In genomic region chr10:71712572-71713134, GRCh38 we compare ENCODE assay signal across 11 cellular contexts. TPM values are rescaled to one million over a fixed set of nuclear protein-coding genes. Genes with fewer than 3 reads are reported as not detected.
A peak's percentile ranks its signal among the peaks of the same experiment; 100 is the strongest.
DNase-seq lines count a peak whose midpoint lies in the region; ATAC-seq and TF ChIP-seq lines count a peak whose summit lies in the region.
"Had no signal": no experiment of that assay in that cellular context is flagged by ENCODE, and none has a peak within 500 bp of the region (broad histone marks: within the 10 kb centered on the region; RNA-seq: fewer than 3 reads in every experiment).

No MANE protein-coding gene starts in this region.

- H2AFZ ChIP-seq in mesenchymal stem cell (ENCODE audit: low read depth, low read length), result no peak overlapping the region

- no peak overlapping the region for H3K14ac ChIP-seq in mesenchymal stem cell (ENCODE audit: low read length in 2 of 2)

- H3K27me3 ChIP-seq in adrenal gland (no peaks in the 10 kb centered on the region), mesenchymal stem cell (ENCODE audit: control insufficient read depth in 1 of 2, insufficient read depth in 1 of 2, low read length in 2 of 2) (peaks cover 10 to 60% of the 10 kb centered on the region in 2 experiments), suprapubic skin (no peaks in the 10 kb centered on the region)

- peak overlapping the region; percentile 55 for H3K4me3 Mint-ChIP-seq in activated CD4-positive, alpha-beta T cell treated with anti-CD3 and anti-CD28 coated beads, Interleukin-2, amount 10 ng/mL, durations not matched to agents 7 days and 5 days

- no peaks in the 10 kb centered on the region for H3K9me3 Mint-ChIP-seq in activated CD4-positive, alpha-beta T cell treated with anti-CD3 and anti-CD28 coated beads, Interleukin-2, amount 10 ng/mL, durations not matched to agents 7 days and 5 days

- TF ChIP-seq CTCF in adrenal gland (IDR thresholded peaks at IDR 0.05) (no peak), suprapubic skin (IDR thresholded peaks at IDR 0.05) (no peak)

- POLR2A ChIA-PET in activated CD4-positive, alpha-beta T cell treated with anti-CD3 and anti-CD28 coated beads, Interleukin-2, amount 10 ng/mL, durations not matched to agents 7 days and 5 days (lab: Charles Lee), result no interaction called here

- no peak for TF ChIP-seq EP300 in suprapubic skin (IDR thresholded peaks at IDR 0.05)

- H3K79me1 ChIP-seq in mesenchymal stem cell (replicated peaks; ENCODE audit: low read length, poor library complexity, severe bottlenecking), result no peaks in the 10 kb centered on the region

- DNase-seq in activated CD4-positive, alpha-beta T cell treated with anti-CD3 and anti-CD28 coated beads, Interleukin-2, amount 10 ng/mL, durations not matched to agents 7 days and 5 days, result no peak
- no peak for DNase-seq in activated CD4-positive, alpha-beta T cell treated with anti-CD3 and anti-CD28 coated beads, Interleukin-2, amount 50 U/mL, for 1 hour
- DNase-seq in adrenal gland (no peak), mesenchymal stem cell (no peak), suprapubic skin (ENCODE audit: low spot score in 2 of 2) (no peak), HUDEP-2 (lab: John Stamatoyannopoulos, UW; ENCODE audit: unreplicated experiment in 76 of 76) (no peak), HuH-7 (ENCODE audit: low spot score) (no peak)
- DNase-seq: glutamatergic neuron, Karpas-422 had no signal

- no peak overlapping the region for H3K23ac ChIP-seq in mesenchymal stem cell (ENCODE audit: low read length in 2 of 2)

- H3K4me1 Mint-ChIP-seq in activated CD4-positive, alpha-beta T cell treated with anti-CD3 and anti-CD28 coated beads, Interleukin-2, amount 10 ng/mL, durations not matched to agents 7 days and 5 days, result peaks cover 64% of the 10 kb centered on the region

- CTCF ChIA-PET in activated CD4-positive, alpha-beta T cell treated with anti-CD3 and anti-CD28 coated beads, Interleukin-2, amount 10 ng/mL, durations not matched to agents 7 days and 5 days (lab: Charles Lee), result interaction anchor here (0.8 to 7.0 kb wide), 6 partner anchors 13 to 143 kb away, joined by 3 to 40 read pairs (median 8); partner anchors contain the start of gene VSIR

- no peaks in the 10 kb centered on the region for H3K9me3 ChIP-seq in adrenal gland (replicated peaks in 1 of 3)
- no peaks in the 10 kb centered on the region for H3K9me3 ChIP-seq in mesenchymal stem cell (ENCODE audit: control insufficient read depth, low read length)
- no peaks in the 10 kb centered on the region for H3K9me3 ChIP-seq in suprapubic skin

- no peak overlapping the region for H2BK120ac ChIP-seq in mesenchymal stem cell (ENCODE audit: low read depth, low read length)

- TF ChIP-seq POLR2A in adrenal gland (IDR thresholded peaks at IDR 0.05), result no peak
- no peak for TF ChIP-seq POLR2A in suprapubic skin (IDR thresholded peaks at IDR 0.05)

- H3K4me3 ChIP-seq in adrenal gland (no peak overlapping the region), mesenchymal stem cell (ENCODE audit: insufficient read depth in 1 of 2, low read depth in 1 of 2, low read length in 2 of 2) (no peak overlapping the region), suprapubic skin (no peak overlapping the region)

- H3K36me3 ChIP-seq in adrenal gland (replicated peaks in 1 of 2) (no peaks in the 10 kb centered on the region), mesenchymal stem cell (ENCODE audit: control insufficient read depth in 1 of 2, insufficient read depth in 2 of 2, low read depth in 1 of 2, low read length in 2 of 2) (no peaks in the 10 kb centered on the region), suprapubic skin (no peaks in the 10 kb centered on the region)

- peak overlapping the region in 4 of 5 donors; percentile 48 to 91 (median 73) for H3K27ac ChIP-seq in adrenal gland
- H3K27ac ChIP-seq in mesenchymal stem cell (ENCODE audit: low read length, poor library complexity, severe bottlenecking), result no peak overlapping the region
- peak overlapping the region; percentile 94 for H3K27ac ChIP-seq in suprapubic skin

- WGBS in adrenal gland, 4 donors, result 73 to 85% (median 80%) methylated on average over 9 to 17 of the region's 17 CpGs
- WGBS in mesenchymal stem cell, result 89% methylated on average over 17 of the region's 17 CpGs
- WGBS in suprapubic skin, result 63% methylated on average over 16 of the region's 17 CpGs

- no peak overlapping the region for H4K8ac ChIP-seq in mesenchymal stem cell (ENCODE audit: low read length)

- H3K9ac ChIP-seq in mesenchymal stem cell (ENCODE audit: low read length), result peak overlapping the region; percentile 86

- H4K91ac ChIP-seq in mesenchymal stem cell (ENCODE audit: low read length), result no peak overlapping the region

- no peak overlapping the region for H3K18ac ChIP-seq in mesenchymal stem cell (ENCODE audit: low read depth in 1 of 2, low read length in 2 of 2)

- H2BK5ac ChIP-seq in mesenchymal stem cell (ENCODE audit: low read depth, low read length, poor library complexity, severe bottlenecking), result no peak overlapping the region

- H3K4me1 ChIP-seq in adrenal gland (replicated peaks in 1 of 2) (peaks cover 18 to 36% of the 10 kb centered on the region in 2 donors), mesenchymal stem cell (ENCODE audit: control insufficient read depth, insufficient read depth, low read depth, low read length) (peaks cover 5% of the 10 kb centered on the region), suprapubic skin (peaks cover 57% of the 10 kb centered on the region)

- H3K4me2 ChIP-seq in mesenchymal stem cell (ENCODE audit: low read length, poor library complexity, severe bottlenecking), result no peak overlapping the region

- H3K27ac Mint-ChIP-seq in activated CD4-positive, alpha-beta T cell treated with anti-CD3 and anti-CD28 coated beads, Interleukin-2, amount 10 ng/mL, durations not matched to agents 7 days and 5 days, result peak overlapping the region; percentile 97

- no peaks in the 10 kb centered on the region for H3K27me3 Mint-ChIP-seq in activated CD4-positive, alpha-beta T cell treated with anti-CD3 and anti-CD28 coated beads, Interleukin-2, amount 10 ng/mL, durations not matched to agents 7 days and 5 days

- H2AK5ac ChIP-seq in mesenchymal stem cell (ENCODE audit: low read length, severe bottlenecking), result no peak overlapping the region

- H3K36me3 Mint-ChIP-seq in activated CD4-positive, alpha-beta T cell treated with anti-CD3 and anti-CD28 coated beads, Interleukin-2, amount 10 ng/mL, durations not matched to agents 7 days and 5 days (ENCODE audit: low read depth), result no peaks in the 10 kb centered on the region

- ATAC-seq in HG03139 (IDR thresholded peaks at IDR 0.05; ENCODE audit: unreplicated experiment), result no peak
- ATAC-seq: HCT116 had no signal

- no peak overlapping the region for H2BK15ac ChIP-seq in mesenchymal stem cell (ENCODE audit: low read depth, poor library complexity, severe bottlenecking)

- no peak overlapping the region for H3K4ac ChIP-seq in mesenchymal stem cell (ENCODE audit: low read depth in 1 of 2, low read length in 2 of 2)

- no peak overlapping the region for H2BK12ac ChIP-seq in mesenchymal stem cell (ENCODE audit: low read length in 2 of 2)

- intact Hi-C loops in adrenal gland (cut with DNase I), result no loop called here

RNA-seq across cellular contexts. Expression of gene C10orf105, which starts 6.9 kb away (rescaled TPM):
- total RNA-seq in activated CD4-positive, alpha-beta T cell treated with anti-CD3 and anti-CD28 coated beads, Interleukin-2, amount 10 ng/mL, durations not matched to agents 7 days and 5 days, result under 1 TPM; 0.52 to 0.71 TPM
- under 1 TPM in 6 of 8 donors, not detected in 2; 0.07 to 0.48 (median 0.11) TPM for total RNA-seq in adrenal gland
- polyA plus RNA-seq in adrenal gland, result under 1 TPM; 0.07 to 0.08 (median 0.07) TPM
- not detected for polyA plus RNA-seq in mesenchymal stem cell (2013, experiment 1 of 2)
- not detected for polyA plus RNA-seq in mesenchymal stem cell (2013, experiment 2 of 2)
- total RNA-seq in suprapubic skin, result under 1 TPM in 2 of 4 donors, not detected in 2; 0.17 to 0.48 TPM
